ENCODE assay signal across 8 cellular contexts in the genomic region with DNA sequence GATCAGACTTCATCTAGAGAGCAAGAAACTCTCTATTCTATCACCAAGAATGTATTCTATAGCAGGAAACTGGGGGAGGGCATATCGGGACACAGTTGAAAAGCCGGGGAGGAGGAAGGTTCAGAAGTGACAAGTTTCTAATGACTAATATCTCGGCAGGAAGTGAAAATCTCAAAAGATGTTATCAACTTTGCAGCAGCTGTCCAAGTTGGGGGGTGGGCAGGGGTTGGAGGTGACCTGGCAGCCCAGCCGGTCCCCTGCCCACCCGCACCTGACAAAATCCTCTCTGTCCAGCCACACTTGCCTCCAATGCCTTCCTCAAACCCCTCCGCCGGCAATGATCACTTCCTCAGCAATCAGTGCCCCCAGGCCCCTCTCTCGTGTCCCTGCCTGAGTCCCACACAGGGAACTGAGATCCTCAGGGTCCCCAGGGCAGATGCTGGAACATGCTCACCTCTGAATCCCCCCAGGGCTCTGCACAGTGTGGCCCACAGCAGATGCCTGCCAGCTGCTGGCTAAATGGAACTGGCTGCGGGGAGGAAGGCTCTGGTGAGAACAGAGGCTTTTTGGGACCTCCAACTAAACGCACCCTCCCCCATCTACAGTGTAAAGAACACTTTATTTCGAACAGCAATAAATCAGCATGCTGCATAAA. TPM values are rescaled to one million over a fixed set of nuclear protein-coding genes. Genes with fewer than 3 reads are reported as not detected.
A peak's percentile ranks its signal among the peaks of the same experiment; 100 is the strongest.
DNase-seq lines count a peak whose midpoint lies in the region; ATAC-seq and TF ChIP-seq lines count a peak whose summit lies in the region.

No MANE protein-coding gene starts in this region.

- no peak for TF ChIP-seq POLR2A in lower leg skin (IDR thresholded peaks at IDR 0.05)

- no peak overlapping the region for H3K4me2 ChIP-seq in neuronal stem cell (ENCODE audit: insufficient read depth, low read length, poor library complexity, severe bottlenecking)

- H2BK120ac ChIP-seq in neuronal stem cell (ENCODE audit: low read depth, low read length): no peak overlapping the region

- H3K36me3 ChIP-seq in KOPT-K1 (ENCODE audit: insufficient read depth, low read length) (peaks cover 1% of the 10 kb centered on the region), neuronal stem cell (replicated peaks in 1 of 2; ENCODE audit: control insufficient read depth in 2 of 2, insufficient read depth in 2 of 2, low read length in 2 of 2) (peaks cover 2 to 3% of the 10 kb centered on the region in 2 donors), left lung (no peaks in the 10 kb centered on the region)

- POLR2A ChIA-PET in activated CD4-positive, alpha-beta memory T cell treated with anti-CD3 and anti-CD28 coated beads for 36 hours (lab: Charles Lee): interaction anchor here (1.7 to 7.5 kb wide), 4 partner anchors 18 to 38 kb away, joined by 7 to 46 read pairs (median 12); no protein-coding TSS in a partner anchor

- peak overlapping the region; percentile 74 for H3K18ac ChIP-seq in neuronal stem cell (ENCODE audit: low read length)

- CTCF ChIA-PET in activated CD4-positive, alpha-beta memory T cell treated with anti-CD3 and anti-CD28 coated beads for 36 hours (lab: Charles Lee): interaction anchor here (0.8 to 8.0 kb wide), 6 partner anchors 12 to 732 kb away, joined by 3 to 45 read pairs (median 10); a partner anchor contains a TSS

- intact Hi-C loops in activated CD4-positive, alpha-beta memory T cell treated with anti-CD3 and anti-CD28 coated beads for 36 hours (cut with micrococcal nuclease): loop anchor here (1.0 to 5.0 kb wide), 5 partner anchors 15 to 131 kb away; a partner anchor contains a TSS
- intact Hi-C loops in lower leg skin (cut with DNase I; ENCODE audit: low total_unique reads): no loop called here
- intact Hi-C loops in left lung (cut with DNase I): no loop called here

- H4K91ac ChIP-seq in neuronal stem cell (ENCODE audit: low read depth, low read length, poor library complexity): no peak overlapping the region

- no peaks in the 10 kb centered on the region for H3K9me3 Mint-ChIP-seq in activated CD4-positive, alpha-beta memory T cell treated with anti-CD3 and anti-CD28 coated beads for 36 hours

- peak overlapping the region; percentile 86 for H3K27ac Mint-ChIP-seq in activated CD4-positive, alpha-beta memory T cell treated with anti-CD3 and anti-CD28 coated beads for 36 hours

- H3K9ac ChIP-seq in neuronal stem cell (ENCODE audit: low read depth, low read length, poor library complexity): no peak overlapping the region

- peaks cover 100% of the 10 kb centered on the region for H3K4me1 Mint-ChIP-seq in activated CD4-positive, alpha-beta memory T cell treated with anti-CD3 and anti-CD28 coated beads for 36 hours (ENCODE audit: low read depth)

- ATAC-seq in GM18508 (IDR thresholded peaks at IDR 0.05; ENCODE audit: insufficient read depth, unreplicated experiment): peak; percentile 47
- peak; percentile 56 for ATAC-seq in GM21737 (IDR thresholded peaks at IDR 0.05; ENCODE audit: unreplicated experiment)
- ATAC-seq in left lung: no peak

- H3K14ac ChIP-seq in neuronal stem cell (ENCODE audit: low read length): no peak overlapping the region

- peak overlapping the region; percentile 75 for H3K27ac ChIP-seq in KOPT-K1 (ENCODE audit: low read depth, low read length, poor library complexity, severe bottlenecking)
- H3K27ac ChIP-seq in neuronal stem cell (replicated peaks; ENCODE audit: low read length): no peak overlapping the region
- H3K27ac ChIP-seq in left lung: peak overlapping the region in 1 of 2 donors; percentile 58

- H2BK12ac ChIP-seq in neuronal stem cell (ENCODE audit: low read length): no peak overlapping the region

- peak overlapping the region; percentile 59 for H3K4me3 Mint-ChIP-seq in activated CD4-positive, alpha-beta memory T cell treated with anti-CD3 and anti-CD28 coated beads for 36 hours

- H2AK5ac ChIP-seq in neuronal stem cell (ENCODE audit: low read depth, low read length): no peak overlapping the region

- no peak overlapping the region for H3K4me3 ChIP-seq in neuronal stem cell (ENCODE audit: low read length in 2 of 2)
- no peak overlapping the region for H3K4me3 ChIP-seq in lower leg skin (ENCODE audit: low read depth, poor library complexity, severe bottlenecking)
- H3K4me3 ChIP-seq in left lung: no peak overlapping the region

- H2BK15ac ChIP-seq in neuronal stem cell (ENCODE audit: low read length): no peak overlapping the region

- H3K4me1 ChIP-seq in neuronal stem cell (ENCODE audit: control insufficient read depth in 2 of 2, insufficient read depth in 1 of 2, low read depth in 1 of 2, low read length in 2 of 2) (peaks cover 20 to 60% of the 10 kb centered on the region in 2 donors), left lung (peaks cover 37 to 100% of the 10 kb centered on the region in 2 donors)

- no peak overlapping the region for H4K8ac ChIP-seq in neuronal stem cell (ENCODE audit: low read depth, low read length)

- no peak overlapping the region for H3K23ac ChIP-seq in neuronal stem cell (ENCODE audit: low read depth, low read length, poor library complexity)

- H3K27me3 ChIP-seq in neuronal stem cell (ENCODE audit: control insufficient read depth in 3 of 3, insufficient read depth in 3 of 3, low read depth in 1 of 3, low read length in 3 of 3) (no peaks in the 10 kb centered on the region), left lung (no peaks in the 10 kb centered on the region)

- peaks cover 8% of the 10 kb centered on the region for H3K36me3 Mint-ChIP-seq in activated CD4-positive, alpha-beta memory T cell treated with anti-CD3 and anti-CD28 coated beads for 36 hours

- H2BK5ac ChIP-seq in neuronal stem cell (ENCODE audit: low read length): peak overlapping the region; percentile 78

- no peaks in the 10 kb centered on the region for H3K9me3 ChIP-seq in KOPT-K1 (ENCODE audit: insufficient read depth, low read length, poor library complexity, severe bottlenecking)
- H3K9me3 ChIP-seq in neuronal stem cell (replicated peaks in 1 of 2; ENCODE audit: control insufficient read depth in 2 of 2, insufficient read depth in 1 of 2, low read depth in 1 of 2, low read length in 2 of 2): no peaks in the 10 kb centered on the region
- H3K9me3 ChIP-seq in left lung: no peaks in the 10 kb centered on the region

- no peak for TF ChIP-seq CTCF in lower leg skin (IDR thresholded peaks at IDR 0.05)
- TF ChIP-seq CTCF in left lung (IDR thresholded peaks at IDR 0.05): no peak

- no CpG with 5 or more reads among the region's 11 CpGs for WGBS in neuronal stem cell (ENCODE audit: extremely low coverage in 2 of 2, insufficient read length in 2 of 2, insufficient replicate concordance in 1 of 2), 2 donors
- WGBS in lower leg skin, 2 donors: 54 to 61% methylated on average over 11 of the region's 11 CpGs

- H2AFZ ChIP-seq in neuronal stem cell (ENCODE audit: low read length): no peak overlapping the region

- no peak overlapping the region for H3K4ac ChIP-seq in neuronal stem cell (ENCODE audit: low read length)

- DNase-seq in activated CD4-positive, alpha-beta memory T cell treated with anti-CD3 and anti-CD28 coated beads for 36 hours: peak; percentile 78
- DNase-seq in neuronal stem cell (ENCODE audit: low spot score): no peak
- no peak for DNase-seq in SKM-1 treated with dmso at 0.1 percent for 144 hours (lab: John Stamatoyannopoulos, UW; ENCODE audit: unreplicated experiment)
- DNase-seq in lower leg skin (ENCODE audit: low spot score in 2 of 2): no peak
- no peak for DNase-seq in left lung

- no peaks in the 10 kb centered on the region for H3K27me3 Mint-ChIP-seq in activated CD4-positive, alpha-beta memory T cell treated with anti-CD3 and anti-CD28 coated beads for 36 hours

- peaks cover 20% of the 10 kb centered on the region for H3K79me1 ChIP-seq in neuronal stem cell (ENCODE audit: low read depth, low read length)

RNA-seq across cellular contexts. Expression of a gene that starts 43.9 kb away (rescaled TPM):
- 10 to 100 TPM; 73.0 to 74.7 TPM for total RNA-seq in activated CD4-positive, alpha-beta memory T cell treated with anti-CD3 and anti-CD28 coated beads for 36 hours
- 18.8 TPM for polyA plus RNA-seq in neuronal stem cell (2013, experiment 1 of 2)
- 18.5 TPM for polyA plus RNA-seq in neuronal stem cell (2013, experiment 2 of 2)
- total RNA-seq in lower leg skin (10 to 100 TPM in 2 of 4 donors, 1 to 10 TPM in 2; 8.5 to 21.8 (median 13.4) TPM), left lung (10 to 100 TPM; 31.5 to 41.8 TPM)
